In the genomic region with DNA sequence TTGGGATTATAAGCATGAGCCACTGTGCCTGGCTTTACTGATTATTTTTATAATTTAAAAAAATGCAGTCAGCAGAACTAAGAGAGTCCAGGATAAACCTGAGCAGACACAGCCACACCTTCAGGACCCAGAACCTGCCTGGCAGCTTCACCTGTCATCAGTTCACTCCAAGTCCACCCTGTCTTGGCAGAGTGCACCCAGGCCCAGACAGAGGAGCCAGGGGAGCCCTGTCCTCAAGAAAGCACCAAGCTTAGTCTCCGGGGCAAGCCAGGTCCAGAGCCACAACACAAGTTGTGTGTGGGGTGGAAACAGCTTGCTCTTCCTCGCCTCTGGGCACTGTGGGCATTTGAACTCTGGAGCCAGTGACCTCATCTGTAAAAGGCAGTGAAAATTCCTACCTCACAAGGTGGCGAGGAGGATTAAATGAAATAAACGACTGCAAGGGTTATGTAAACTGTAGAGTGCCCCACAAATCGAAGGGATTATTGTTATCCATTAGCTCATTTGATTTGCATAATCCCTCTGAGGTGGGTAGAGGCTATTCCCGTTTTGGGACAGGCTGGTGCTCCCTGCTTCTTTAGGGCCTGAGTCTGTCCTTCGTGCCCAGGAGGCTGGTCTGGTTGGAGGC, we compare ENCODE assay signal across 1 cellular context.
TF ChIP-seq lines count a peak whose summit lies in the region.

No MANE protein-coding gene starts in this region.

TF ChIP-seq in H1, 55 proteins besides CTCF, POLR2A, EP300 and RAD21:
- TF ChIP-seq CHD2 (IDR thresholded peaks at IDR 0.05; ENCODE audit: low read length), result no peak
- TF ChIP-seq POU5F1 (IDR thresholded peaks at IDR 0.05; ENCODE audit: low read depth, low read length), result no peak
- TF ChIP-seq EZH2 (IDR thresholded peaks at IDR 0.05; ENCODE audit: low read depth, low read length, severe bottlenecking), result no peak
- no peak for TF ChIP-seq CHD1 (IDR thresholded peaks at IDR 0.05; ENCODE audit: low read depth, low read length)
- TF ChIP-seq CEBPB (IDR thresholded peaks at IDR 0.05; ENCODE audit: low read depth, low read length), result no peak
TF ChIP-seq in H1: peak in this region for 0.
